Comparison of ENCODE assay signal across 18 cellular contexts in genomic region chr1:35441926-35442579, GRCh38.
DNase-seq lines count a peak whose midpoint lies in the region; ATAC-seq and TF ChIP-seq lines count a peak whose summit lies in the region.
"Had no signal": no experiment of that assay in that cellular context is flagged by ENCODE, and none has a peak within 500 bp of the region (broad histone marks: within the 10 kb centered on the region; RNA-seq: fewer than 3 reads in every experiment).

No MANE protein-coding gene starts in this region.

- intact Hi-C loops in CD4-positive, alpha-beta T cell (cut with DNase I, micrococcal nuclease), result no loop called here

- no peak for TF ChIP-seq CTCF in CD4-positive, alpha-beta T cell (IDR thresholded peaks at IDR 0.05)
- TF ChIP-seq CTCF in VCaP (conservative IDR thresholded peaks at IDR 0.05) (no peak), nephron progenitor cell (IDR thresholded peaks at IDR 0.05) (no peak)

- DNase-seq in CD4-positive, alpha-beta T cell, result no peak
- DNase-seq in nephron progenitor cell (no peak), HPDE6-E6E7 (ENCODE audit: extremely low spot score) (no peak), SW480 (ENCODE audit: low spot score) (no peak)
- DNase-seq: C1 segment of cervical spinal cord, COR-L47, GF-D8, NCI-H1417, NCI-H187 treated with DMSO at 0.1 percent for 48 hours, NCI-H2171, NCI-H446 treated with DMSO at 0.1 percent for 48 hours, NCI-H748 treated with DMSO at 0.1 percent for 48 hours, PC-3 had no signal

- no peaks in the 10 kb centered on the region for H3K9me3 ChIP-seq in CD4-positive, alpha-beta T cell (ENCODE audit: control insufficient read depth, low read length)
- H3K9me3 ChIP-seq in esophagus (ENCODE audit: control insufficient read depth in 2 of 2, insufficient read depth in 1 of 2, low read depth in 1 of 2, low read length in 1 of 2), result no peaks in the 10 kb centered on the region
- H3K9me3 ChIP-seq: SJSA1 had no signal

- H3K4me1 Mint-ChIP-seq in CD4-positive, alpha-beta T cell (ENCODE audit: low read depth), result peaks cover 28% of the 10 kb centered on the region
- H3K4me1 Mint-ChIP-seq in nephron progenitor cell, result no peaks in the 10 kb centered on the region

- CTCF ChIA-PET in CD4-positive, alpha-beta T cell (lab: Charles Lee), result interaction anchor here (1.2 kb wide), 1 partner anchor 10 kb away, joined by 3 read pairs; no protein-coding TSS in a partner anchor

- no peaks in the 10 kb centered on the region for H3K27me3 ChIP-seq in CD4-positive, alpha-beta T cell (ENCODE audit: control insufficient read depth, insufficient read depth, low read length)
- H3K27me3 ChIP-seq in esophagus (ENCODE audit: control insufficient read depth in 1 of 2, insufficient read depth in 2 of 2, low read length in 2 of 2), result no peaks in the 10 kb centered on the region
- H3K27me3 ChIP-seq: SJSA1 had no signal

- POLR2A ChIA-PET in CD4-positive, alpha-beta T cell (lab: Charles Lee), result no interaction called here

- ATAC-seq in CD4-positive, alpha-beta T cell (ENCODE audit: poor library complexity), result no peak
- ATAC-seq in HG02610 (IDR thresholded peaks at IDR 0.05; ENCODE audit: unreplicated experiment) (no peak), HG03571 (IDR thresholded peaks at IDR 0.05; ENCODE audit: unreplicated experiment) (no peak)
- ATAC-seq: PC-3 had no signal

- peaks cover 51% of the 10 kb centered on the region for H3K36me3 Mint-ChIP-seq in CD4-positive, alpha-beta T cell (ENCODE audit: low read depth)
- H3K36me3 Mint-ChIP-seq in nephron progenitor cell (ENCODE audit: low read depth), result peaks cover 19% of the 10 kb centered on the region

- H3K4me3 ChIP-seq in esophagus (ENCODE audit: low read depth in 1 of 2, low read length in 2 of 2), result no peak overlapping the region
- H3K4me3 ChIP-seq: SJSA1 had no signal

- no peak overlapping the region for H3K27ac ChIP-seq in CD4-positive, alpha-beta T cell (ENCODE audit: low read depth, low read length)
- H3K27ac ChIP-seq in VCaP (peak overlapping the region; percentile 67), esophagus (ENCODE audit: low read depth in 2 of 2, low read length in 1 of 2) (peak overlapping the region; percentile 79 to 80)
- H3K27ac ChIP-seq: SJSA1 had no signal

- no peak overlapping the region for H3K4me3 Mint-ChIP-seq in CD4-positive, alpha-beta T cell
- H3K4me3 Mint-ChIP-seq in nephron progenitor cell, result no peak overlapping the region

- H3K36me3 ChIP-seq in esophagus (ENCODE audit: control insufficient read depth in 2 of 2, insufficient read depth in 2 of 2, low read length in 1 of 2), result peaks cover 27 to 30% of the 10 kb centered on the region in 2 donors

- no peaks in the 10 kb centered on the region for H3K27me3 Mint-ChIP-seq in CD4-positive, alpha-beta T cell
- no peaks in the 10 kb centered on the region for H3K27me3 Mint-ChIP-seq in nephron progenitor cell (ENCODE audit: low read depth, poor library complexity)

- no peaks in the 10 kb centered on the region for H3K9me3 Mint-ChIP-seq in CD4-positive, alpha-beta T cell
- H3K9me3 Mint-ChIP-seq in nephron progenitor cell, result no peaks in the 10 kb centered on the region

- peaks cover 8 to 22% of the 10 kb centered on the region in 2 donors for H3K4me1 ChIP-seq in esophagus (ENCODE audit: control insufficient read depth in 2 of 2, insufficient read depth in 2 of 2, low read length in 1 of 2)
- H3K4me1 ChIP-seq: SJSA1 had no signal

- WGBS in esophagus, 2 donors, result 57 to 67% methylated on average over 8 of the region's 8 CpGs

- peak overlapping the region; percentile 64 for H3K27ac Mint-ChIP-seq in CD4-positive, alpha-beta T cell
- peak overlapping the region; percentile 49 for H3K27ac Mint-ChIP-seq in nephron progenitor cell
